In genomic region chr1:22398656-22399420, GRCh38 we compare ENCODE assay signal across 20 cellular contexts. TPM values are rescaled to one million over a fixed set of nuclear protein-coding genes. Genes with fewer than 3 reads are reported as not detected.
DNase-seq lines count a peak whose midpoint lies in the region; ATAC-seq, FAIRE-seq and TF ChIP-seq lines count a peak whose summit lies in the region.
"Had no signal": no experiment of that assay in that cellular context is flagged by ENCODE, and none has a peak within 500 bp of the region (broad histone marks: within the 10 kb centered on the region; RNA-seq: fewer than 3 reads in every experiment).

No MANE protein-coding gene starts in this region.

- H3K27me3 ChIP-seq in astrocyte (ENCODE audit: insufficient read depth, low read length) (peaks cover 72% of the 10 kb centered on the region), mesenchymal stem cell (ENCODE audit: control insufficient read depth in 1 of 2, insufficient read depth in 1 of 2, low read length in 2 of 2) (peaks cover 67 to 90% of the 10 kb centered on the region in 2 experiments)
- H3K27me3 ChIP-seq: ascending aorta had no signal

- H3K4me1 Mint-ChIP-seq in activated CD4-positive, alpha-beta T cell treated with anti-CD3 and anti-CD28 coated beads, Interleukin-2, amount 10 ng/mL, durations not matched to agents 7 days and 5 days: peaks cover 14% of the 10 kb centered on the region
- peaks cover 7% of the 10 kb centered on the region for H3K4me1 Mint-ChIP-seq in astrocyte (ENCODE audit: low read depth, unreplicated experiment)
- H3K4me1 Mint-ChIP-seq in naive thymus-derived CD8-positive, alpha-beta T cell: peaks cover 21 to 48% (median 34%) of the 10 kb centered on the region in 4 donors

- FAIRE-seq in astrocyte (lab: Jason Lieb, UNC): no peak
- FAIRE-seq: A204.1 had no signal

- no peak overlapping the region for H2AK5ac ChIP-seq in mesenchymal stem cell (ENCODE audit: low read length, severe bottlenecking)

- no peak overlapping the region for H2AFZ ChIP-seq in astrocyte (ENCODE audit: low read depth, low read length)
- no peak overlapping the region for H2AFZ ChIP-seq in mesenchymal stem cell (ENCODE audit: low read depth, low read length)
- H2AFZ ChIP-seq: GM23248 had no signal

- H3K4me3 ChIP-seq in astrocyte (ENCODE audit: insufficient read depth, low read depth, low read length) (no peak overlapping the region), mesenchymal stem cell (ENCODE audit: insufficient read depth in 1 of 2, low read depth in 1 of 2, low read length in 2 of 2) (no peak overlapping the region)
- H3K4me3 ChIP-seq: ascending aorta, coronary artery, GM23248 had no signal

- 87% methylated on average over 10 of the region's 11 CpGs for WGBS in mesenchymal stem cell

- no peak overlapping the region for H3K18ac ChIP-seq in mesenchymal stem cell (ENCODE audit: low read depth in 1 of 2, low read length in 2 of 2)

- H3K79me2 ChIP-seq in astrocyte (ENCODE audit: insufficient read depth, low read length): no peaks in the 10 kb centered on the region

- no peak overlapping the region for H3K23ac ChIP-seq in mesenchymal stem cell (ENCODE audit: low read length in 2 of 2)

- no peak overlapping the region for H4K8ac ChIP-seq in mesenchymal stem cell (ENCODE audit: low read length)

- H3K4me2 ChIP-seq in astrocyte (ENCODE audit: low read length) (no peak overlapping the region), mesenchymal stem cell (ENCODE audit: low read length, poor library complexity, severe bottlenecking) (no peak overlapping the region)

- H3K27ac ChIP-seq in astrocyte (ENCODE audit: low read depth, low read length) (no peak overlapping the region), mesenchymal stem cell (ENCODE audit: low read length, poor library complexity, severe bottlenecking) (no peak overlapping the region)
- H3K27ac ChIP-seq: ascending aorta, coronary artery, GM23248 had no signal

- H3K27me3 Mint-ChIP-seq in activated CD4-positive, alpha-beta T cell treated with anti-CD3 and anti-CD28 coated beads, Interleukin-2, amount 10 ng/mL, durations not matched to agents 7 days and 5 days: peaks cover 76% of the 10 kb centered on the region
- H3K27me3 Mint-ChIP-seq in astrocyte (ENCODE audit: low read depth, unreplicated experiment): peaks cover 76% of the 10 kb centered on the region
- peaks cover 59 to 88% (median 67%) of the 10 kb centered on the region in 5 donors for H3K27me3 Mint-ChIP-seq in naive thymus-derived CD8-positive, alpha-beta T cell

- no peaks in the 10 kb centered on the region for H3K36me3 ChIP-seq in astrocyte (ENCODE audit: insufficient read depth, low read length)
- H3K36me3 ChIP-seq in mesenchymal stem cell (ENCODE audit: control insufficient read depth in 1 of 2, insufficient read depth in 2 of 2, low read depth in 1 of 2, low read length in 2 of 2): no peaks in the 10 kb centered on the region
- H3K36me3 ChIP-seq: ascending aorta had no signal

- ATAC-seq in naive thymus-derived CD8-positive, alpha-beta T cell: peak; percentile 77 to 89
- no peak for ATAC-seq in GM18519 (IDR thresholded peaks at IDR 0.05; ENCODE audit: low FRiP score, unreplicated experiment)

- no peak overlapping the region for H2BK12ac ChIP-seq in mesenchymal stem cell (ENCODE audit: low read length in 2 of 2)

- H3K4me3 Mint-ChIP-seq in activated CD4-positive, alpha-beta T cell treated with anti-CD3 and anti-CD28 coated beads, Interleukin-2, amount 10 ng/mL, durations not matched to agents 7 days and 5 days: no peak overlapping the region
- no peak overlapping the region for H3K4me3 Mint-ChIP-seq in astrocyte (ENCODE audit: unreplicated experiment)
- peak overlapping the region in 9 of 10 donors; percentile 7 to 82 (median 62) for H3K4me3 Mint-ChIP-seq in naive thymus-derived CD8-positive, alpha-beta T cell
- H3K4me3 Mint-ChIP-seq: T-helper 1 cell treated with Interleukin-12 subunit alpha and Interleukin-12 subunit beta and Interleukin-4 antibody, amounts not matched to agents 30 μg/mL and 1 μg/mL, for 36 hours; type B pancreatic cell had no signal

- H4K20me1 ChIP-seq in astrocyte (ENCODE audit: insufficient read depth, low read length): no peaks in the 10 kb centered on the region

- no peak for TF ChIP-seq CTCF in astrocyte (IDR thresholded peaks at IDR 0.05; ENCODE audit: insufficient read depth, low read depth, low read length)

- no peaks in the 10 kb centered on the region for H3K9me3 ChIP-seq in astrocyte (ENCODE audit: insufficient read depth, low read depth, low read length)
- H3K9me3 ChIP-seq in mesenchymal stem cell (ENCODE audit: control insufficient read depth, low read length): no peaks in the 10 kb centered on the region
- H3K9me3 ChIP-seq: ascending aorta had no signal

- H3K9me3 Mint-ChIP-seq in activated CD4-positive, alpha-beta T cell treated with anti-CD3 and anti-CD28 coated beads, Interleukin-2, amount 10 ng/mL, durations not matched to agents 7 days and 5 days: no peaks in the 10 kb centered on the region
- no peaks in the 10 kb centered on the region for H3K9me3 Mint-ChIP-seq in astrocyte (ENCODE audit: unreplicated experiment)
- H3K9me3 Mint-ChIP-seq in naive thymus-derived CD8-positive, alpha-beta T cell: peaks cover 0 to 4% (median 0%) of the 10 kb centered on the region in 9 donors
- H3K9me3 Mint-ChIP-seq: T-helper 1 cell treated with Interleukin-12 subunit alpha and Interleukin-12 subunit beta and Interleukin-4 antibody, amounts not matched to agents 30 μg/mL and 1 μg/mL, for 36 hours; type B pancreatic cell had no signal

- CTCF ChIA-PET in activated CD4-positive, alpha-beta T cell treated with anti-CD3 and anti-CD28 coated beads, Interleukin-2, amount 10 ng/mL, durations not matched to agents 7 days and 5 days (lab: Charles Lee): no interaction called here

- no peak overlapping the region for H3K9ac ChIP-seq in astrocyte (ENCODE audit: low read length)
- no peak overlapping the region for H3K9ac ChIP-seq in mesenchymal stem cell (ENCODE audit: low read length)
- H3K9ac ChIP-seq: GM23248 had no signal

- POLR2A ChIA-PET in activated CD4-positive, alpha-beta T cell treated with anti-CD3 and anti-CD28 coated beads, Interleukin-2, amount 10 ng/mL, durations not matched to agents 7 days and 5 days (lab: Charles Lee): interaction anchor here (0.7 kb wide), 1 partner anchor 212 kb away, joined by 5 read pairs; no protein-coding TSS in a partner anchor
- POLR2A ChIA-PET in naive thymus-derived CD8-positive, alpha-beta T cell (lab: Charles Lee): no interaction called here

- no peak overlapping the region for H2BK15ac ChIP-seq in mesenchymal stem cell (ENCODE audit: low read depth, poor library complexity, severe bottlenecking)

- H3K4ac ChIP-seq in mesenchymal stem cell (ENCODE audit: low read depth in 1 of 2, low read length in 2 of 2): no peak overlapping the region

- no peak overlapping the region for H3K14ac ChIP-seq in mesenchymal stem cell (ENCODE audit: low read length in 2 of 2)

- H3K27ac Mint-ChIP-seq in activated CD4-positive, alpha-beta T cell treated with anti-CD3 and anti-CD28 coated beads, Interleukin-2, amount 10 ng/mL, durations not matched to agents 7 days and 5 days: no peak overlapping the region
- no peak overlapping the region for H3K27ac Mint-ChIP-seq in astrocyte (ENCODE audit: unreplicated experiment)
- peak overlapping the region in 6 of 10 donors; percentile 4 to 79 (median 64) for H3K27ac Mint-ChIP-seq in naive thymus-derived CD8-positive, alpha-beta T cell
- H3K27ac Mint-ChIP-seq: T-helper 1 cell treated with Interleukin-12 subunit alpha and Interleukin-12 subunit beta and Interleukin-4 antibody, amounts not matched to agents 30 μg/mL and 1 μg/mL, for 36 hours; type B pancreatic cell had no signal

- H3K4me1 ChIP-seq in astrocyte (ENCODE audit: insufficient read depth, low read length) (no peaks in the 10 kb centered on the region), mesenchymal stem cell (ENCODE audit: control insufficient read depth, insufficient read depth, low read depth, low read length) (peaks cover 5% of the 10 kb centered on the region)
- H3K4me1 ChIP-seq: ascending aorta had no signal

- peak; percentile 33 for DNase-seq in activated CD4-positive, alpha-beta T cell treated with anti-CD3 and anti-CD28 coated beads, Interleukin-2, amount 10 ng/mL, durations not matched to agents 7 days and 5 days
- DNase-seq in activated CD4-positive, alpha-beta T cell treated with anti-CD3 and anti-CD28 coated beads for 4 hours: no peak
- peak; percentile 35 for DNase-seq in MV-4-11 (lab: John Stamatoyannopoulos, UW)
- DNase-seq in astrocyte (ENCODE audit: low read depth): peak; percentile 45
- peak in 6 of 10 donors; percentile 4 to 83 (median 60) for DNase-seq in naive thymus-derived CD8-positive, alpha-beta T cell
- no peak for DNase-seq in mesenchymal stem cell
- no peak for DNase-seq in germinal center (ENCODE audit: low spot score)
- DNase-seq: activated CD4-positive, CD25-positive, alpha-beta regulatory T cell; activated effector memory CD4-positive, alpha-beta T cell treated with Interleukin-2 at 50 U/mL for 16 hours; DMS53; GM23248; NCI-H2081; NCI-H524; stimulated activated naive CD4-positive, alpha-beta T cell treated with Interleukin-2 at 50 U/mL for 16 hours had no signal

- no peaks in the 10 kb centered on the region for H3K36me3 Mint-ChIP-seq in activated CD4-positive, alpha-beta T cell treated with anti-CD3 and anti-CD28 coated beads, Interleukin-2, amount 10 ng/mL, durations not matched to agents 7 days and 5 days (ENCODE audit: low read depth)
- H3K36me3 Mint-ChIP-seq in astrocyte (ENCODE audit: low read depth, unreplicated experiment): no peaks in the 10 kb centered on the region
- H3K36me3 Mint-ChIP-seq in naive thymus-derived CD8-positive, alpha-beta T cell: peaks cover 0 to 3% (median 0%) of the 10 kb centered on the region in 3 donors
- H3K36me3 Mint-ChIP-seq: type B pancreatic cell had no signal

- no peaks in the 10 kb centered on the region for H3K79me1 ChIP-seq in mesenchymal stem cell (replicated peaks; ENCODE audit: low read length, poor library complexity, severe bottlenecking)

- H2BK5ac ChIP-seq in mesenchymal stem cell (ENCODE audit: low read depth, low read length, poor library complexity, severe bottlenecking): no peak overlapping the region

- H2BK120ac ChIP-seq in mesenchymal stem cell (ENCODE audit: low read depth, low read length): no peak overlapping the region

- no peak overlapping the region for H4K91ac ChIP-seq in mesenchymal stem cell (ENCODE audit: low read length)

RNA-seq across cellular contexts. Expression of gene ZBTB40, which starts 52.8 kb away (rescaled TPM):
- 10 to 100 TPM; 18.5 to 19.0 TPM for total RNA-seq in activated CD4-positive, alpha-beta T cell treated with anti-CD3 and anti-CD28 coated beads, Interleukin-2, amount 10 ng/mL, durations not matched to agents 7 days and 5 days
- total RNA-seq in astrocyte: 13.4 and 15.3 TPM in 2 replicates
- 10 to 100 TPM; 66.6 to 67.2 TPM for total RNA-seq in naive thymus-derived CD8-positive, alpha-beta T cell
- 1 to 10 TPM; 1.4 to 4.8 (median 1.9) TPM for polyA plus RNA-seq in naive thymus-derived CD8-positive, alpha-beta T cell
- polyA plus RNA-seq in mesenchymal stem cell (2013, experiment 1 of 2): 8.0 TPM
- polyA plus RNA-seq in mesenchymal stem cell (2013, experiment 2 of 2): 7.1 TPM

Comparison
In these comparisons a context has a peak if more than half of its experiments do, and no peak if none do; other contexts are left out.
1. DNase-seq: peak in activated CD4-positive, alpha-beta T cell treated with anti-CD3 and anti-CD28 coated beads, Interleukin-2, amount 10 ng/mL, durations not matched to agents 7 days and 5 days (single experiment), MV-4-11 (single experiment), astrocyte (single experiment) and naive thymus-derived CD8-positive, alpha-beta T cell (6 of 10); none in activated CD4-positive, alpha-beta T cell treated with anti-CD3 and anti-CD28 coated beads for 4 hours (0 of 2), mesenchymal stem cell (single experiment) and germinal center (single experiment).
2. H3K27ac Mint-ChIP-seq: peak in naive thymus-derived CD8-positive, alpha-beta T cell (6 of 10); none in activated CD4-positive, alpha-beta T cell treated with anti-CD3 and anti-CD28 coated beads, Interleukin-2, amount 10 ng/mL, durations not matched to agents 7 days and 5 days (single experiment) and astrocyte (single experiment).
3. H3K4me3 Mint-ChIP-seq: peak in naive thymus-derived CD8-positive, alpha-beta T cell (9 of 10); none in activated CD4-positive, alpha-beta T cell treated with anti-CD3 and anti-CD28 coated beads, Interleukin-2, amount 10 ng/mL, durations not matched to agents 7 days and 5 days (single experiment) and astrocyte (single experiment).